19 cellular contexts compared by ENCODE assay signal in genomic region chr9:135592625-135593024, GRCh38. TPM values are rescaled to one million over a fixed set of nuclear protein-coding genes. Genes with fewer than 3 reads are reported as not detected.
DNase-seq lines count a peak whose midpoint lies in the region; ATAC-seq and TF ChIP-seq lines count a peak whose summit lies in the region.
"Had no signal": no experiment of that assay in that cellular context is flagged by ENCODE, and none has a peak within 500 bp of the region (broad histone marks: within the 10 kb centered on the region; RNA-seq: fewer than 3 reads in every experiment).

No MANE protein-coding gene starts in this region.

- H3K9me3 ChIP-seq in left ventricle myocardium inferior (replicated peaks) (peaks cover 24% of the 10 kb centered on the region), heart left ventricle (peaks cover 0 to 17% (median 7%) of the 10 kb centered on the region in 12 donors), upper lobe of left lung (no peaks in the 10 kb centered on the region)
- H3K9me3 ChIP-seq: A549 had no signal

- TF ChIP-seq POLR2A in heart left ventricle (IDR thresholded peaks at IDR 0.05): no peak
- no peak for TF ChIP-seq POLR2A in upper lobe of left lung (IDR thresholded peaks at IDR 0.05)

- TF ChIP-seq CTCF in left ventricle myocardium inferior (IDR thresholded peaks at IDR 0.05; ENCODE audit: borderline replicate concordance) (no peak), heart left ventricle (IDR thresholded peaks at IDR 0.05) (no peak), GM13976 (IDR thresholded peaks at IDR 0.05; ENCODE audit: borderline replicate concordance, control extremely low read depth, extremely low read depth, insufficient read depth, missing control alignments) (no peak), upper lobe of left lung (IDR thresholded peaks at IDR 0.05) (no peak)

- 85 to 91% (median 89%) methylated on average over 6 to 13 of the region's 13 CpGs for WGBS in heart left ventricle, 4 donors
- 70 to 75% methylated on average over 7 to 8 of the region's 13 CpGs for WGBS in upper lobe of left lung, 2 donors

- H3K27ac ChIP-seq in left ventricle myocardium inferior (replicated peaks) (no peak overlapping the region), heart left ventricle (no peak overlapping the region), upper lobe of left lung (no peak overlapping the region)
- H3K27ac ChIP-seq: A549 had no signal

- no peak overlapping the region for H3K4me3 ChIP-seq in left ventricle myocardium inferior
- no peak overlapping the region for H3K4me3 ChIP-seq in heart left ventricle
- H3K4me3 ChIP-seq in upper lobe of left lung: no peak overlapping the region
- H3K4me3 ChIP-seq: A549 had no signal

- TF ChIP-seq EP300 in upper lobe of left lung (IDR thresholded peaks at IDR 0.05): no peak

- intact Hi-C loops in left ventricle myocardium inferior (cut with micrococcal nuclease): no loop called here
- intact Hi-C loops in heart left ventricle (cut with DNase I): no loop called here
- intact Hi-C loops in posterior vena cava (cut with DNase I): no loop called here

- ATAC-seq in heart left ventricle (no peak), upper lobe of left lung (ENCODE audit: low FRiP score in 2 of 2) (no peak)
- ATAC-seq: A549; CD8-positive, alpha-beta T cell; HCT116 had no signal

- peak; percentile 9 for DNase-seq in left ventricle myocardium inferior
- DNase-seq in heart left ventricle: no peak
- peak; percentile 23 for DNase-seq in GM13976 (ENCODE audit: low spot score)
- DNase-seq in posterior vena cava (ENCODE audit: low spot score): peak; percentile 66
- DNase-seq in upper lobe of left lung: peak; percentile 9 to 30
- no peak for DNase-seq in DMS79 (lab: John Stamatoyannopoulos, UW)
- no peak for DNase-seq in SKM-1 treated with dmso at 0.1 percent for 144 hours (lab: John Stamatoyannopoulos, UW; ENCODE audit: unreplicated experiment)
- DNase-seq: CD8-positive, alpha-beta T cell; COR-L47; DMS153; DND-41; GDM1; IMR-90 had no signal

- H3K36me3 ChIP-seq in left ventricle myocardium inferior: no peaks in the 10 kb centered on the region
- no peaks in the 10 kb centered on the region for H3K36me3 ChIP-seq in heart left ventricle
- no peaks in the 10 kb centered on the region for H3K36me3 ChIP-seq in upper lobe of left lung

- in situ Hi-C loops in GM13976 (cut with MboI; ENCODE audit: low sequenced_read_pairs, unreplicated experiment): no loop called here

- H3K4me1 ChIP-seq in left ventricle myocardium inferior (no peaks in the 10 kb centered on the region), heart left ventricle (no peaks in the 10 kb centered on the region), upper lobe of left lung (peaks cover 0 to under 1% (median 0%) of the 10 kb centered on the region in 4 donors)
- H3K4me1 ChIP-seq: A549 had no signal

- peaks cover 52% of the 10 kb centered on the region for H3K27me3 ChIP-seq in left ventricle myocardium inferior (ENCODE audit: low read depth)
- H3K27me3 ChIP-seq in heart left ventricle: peaks cover 0 to 23% (median 7%) of the 10 kb centered on the region in 9 donors
- no peaks in the 10 kb centered on the region for H3K27me3 ChIP-seq in upper lobe of left lung

RNA-seq across cellular contexts. Expression of gene PAEP, which starts 31.1 kb away (rescaled TPM):
- total RNA-seq in left ventricle myocardium inferior (not detected), heart left ventricle (not detected), posterior vena cava (not detected), upper lobe of left lung (1 to 10 TPM in 1 of 6 donors, not detected in 5; 6.3 TPM)
- not detected for polyA plus RNA-seq in heart left ventricle
- total RNA-seq: CD8-positive, alpha-beta T cell; IMR-90 had no signal
- polyA plus RNA-seq: A549, AG04450, BJ, CD14-positive monocyte, IMR-90 had no signal

RNA-seq across cellular contexts. Expression of gene OBP2A, which starts 46.7 kb away (rescaled TPM):
- total RNA-seq in left ventricle myocardium inferior: not detected
- not detected for total RNA-seq in heart left ventricle
- polyA plus RNA-seq in heart left ventricle: not detected
- not detected for total RNA-seq in posterior vena cava
- not detected for total RNA-seq in upper lobe of left lung
- total RNA-seq: CD8-positive, alpha-beta T cell; H4; IMR-90 had no signal
- polyA plus RNA-seq: A549, AG04450, BJ, CD14-positive monocyte, IMR-90 had no signal

RNA-seq across cellular contexts. Expression of gene GLT6D1, which starts 46.7 kb away (rescaled TPM):
- not detected for total RNA-seq in left ventricle myocardium inferior
- total RNA-seq in heart left ventricle: not detected
- not detected for polyA plus RNA-seq in heart left ventricle
- total RNA-seq in posterior vena cava: not detected
- not detected for total RNA-seq in upper lobe of left lung
- total RNA-seq: CD8-positive, alpha-beta T cell; H4; IMR-90 had no signal
- polyA plus RNA-seq: A549, AG04450, BJ, CD14-positive monocyte, IMR-90 had no signal

Comparison
In these comparisons a context has a peak if more than half of its experiments do, and no peak if none do; other contexts are left out.
1. DNase-seq: peak in left ventricle myocardium inferior (single experiment), GM13976 (single experiment), posterior vena cava (single experiment) and upper lobe of left lung (2 of 2); none in heart left ventricle (0 of 5), DMS79 (single experiment) and SKM-1 treated with dmso at 0.1 percent for 144 hours (single experiment).